9 cellular contexts compared by ENCODE assay signal in the genomic region with DNA sequence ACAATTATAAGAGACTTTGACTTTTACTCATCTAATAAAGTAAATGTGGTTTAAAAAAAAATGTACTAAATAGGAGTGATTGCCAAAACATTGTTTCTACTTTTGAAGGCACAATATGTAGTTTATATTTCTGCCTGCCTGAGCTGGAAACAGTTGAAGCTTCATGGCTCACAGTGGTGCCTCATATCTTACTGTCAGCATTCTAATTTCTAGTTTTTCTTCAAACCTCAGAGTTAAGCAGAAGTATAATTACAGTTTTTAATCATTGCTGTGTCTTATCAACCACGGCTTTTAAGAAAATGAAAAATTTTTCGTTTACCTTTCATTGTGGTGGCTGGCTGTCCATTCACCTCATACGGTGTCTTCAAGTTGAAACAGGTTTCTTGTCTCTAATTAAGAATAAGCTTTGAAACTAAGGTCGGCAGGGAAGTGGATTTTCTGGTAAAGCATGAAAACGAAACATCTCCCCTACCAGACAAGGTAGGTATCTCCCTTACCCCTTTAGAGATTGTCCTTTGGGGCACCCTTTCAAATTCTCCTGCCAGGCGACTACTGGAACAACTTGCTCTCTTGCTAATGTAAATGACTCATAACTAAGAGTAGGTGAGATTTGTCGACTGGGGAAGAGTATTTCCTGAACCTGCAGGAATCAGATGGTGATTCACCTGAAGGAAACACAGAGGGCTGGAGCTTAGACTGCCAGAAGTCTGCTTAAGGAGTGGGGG. TPM values are rescaled to one million over a fixed set of nuclear protein-coding genes. Genes with fewer than 3 reads are reported as not detected.
DNase-seq lines count a peak whose midpoint lies in the region; ATAC-seq, FAIRE-seq and TF ChIP-seq lines count a peak whose summit lies in the region.
"Had no signal": no experiment of that assay in that cellular context is flagged by ENCODE, and none has a peak within 500 bp of the region (broad histone marks: within the 10 kb centered on the region; RNA-seq: fewer than 3 reads in every experiment).

Gene GPR87, minus strand, starts transcription at position 554 of the 725 bp plus-strand sequence. CDS start 16,720 bp downstream, outside the sequence.

- H2AFZ ChIP-seq in GM12878 (ENCODE audit: control insufficient read depth, low read depth, low read length) (no peak within 1 kb of the TSS), neural progenitor cell (replicated peaks) (no peak within 1 kb of the TSS)

- 0% methylated on average over 7 of the region's 7 CpGs for WGBS in GM12878 (ENCODE audit: insufficient coverage, insufficient replicate concordance, low lambda C conversion rate, missing lambda C conversion rate)

- TF ChIP-seq RAD21 in GM12878 (IDR thresholded peaks at IDR 0.05; ENCODE audit: insufficient read depth, low read depth, low read length) = no peak

- CTCF ChIA-PET in GM12878 (lab: Yijun Ruan, JAX) = interaction anchor here (1.2 kb wide), 1 partner anchor 11 kb away, joined by 3 read pairs; no protein-coding TSS in a partner anchor

- POLR2A ChIA-PET in GM12878 (lab: Charles Lee) = no interaction called here

- no peak for FAIRE-seq in GM12878 (lab: Jason Lieb, UNC)

- no peak within 1 kb of the TSS for H3K27ac Mint-ChIP-seq in neural progenitor cell

- peak; percentile 71 for ATAC-seq in GM18511 (IDR thresholded peaks at IDR 0.05; ENCODE audit: unreplicated experiment)
- peak; percentile 71 for ATAC-seq in HG03432 (IDR thresholded peaks at IDR 0.05; ENCODE audit: unreplicated experiment)
- ATAC-seq in GM12878 = peak; percentile 84
- no peak for ATAC-seq in HG03378 (IDR thresholded peaks at IDR 0.05; ENCODE audit: unreplicated experiment)

- H3F3A ChIP-seq in neural progenitor cell (ENCODE audit: low read depth) = no peaks in the 10 kb centered on the region

- H3K36me3 Mint-ChIP-seq in neural progenitor cell = no peaks in the 10 kb centered on the region

- no peaks in the 10 kb centered on the region for H3K79me2 ChIP-seq in GM12878 (ENCODE audit: control insufficient read depth, insufficient read depth, low read length)
- no peaks in the 10 kb centered on the region for H3K79me2 ChIP-seq in neural progenitor cell (ENCODE audit: low read depth)

- H3K4me3 ChIP-seq in GM12878 (no peak within 1 kb of the TSS), neural progenitor cell (no peak within 1 kb of the TSS), H7 (ENCODE audit: insufficient read depth, low read depth, low read length) (no peak within 1 kb of the TSS)

- DNase-seq in GM12878 (ENCODE audit: low read depth, low spot score) = no peak
- no peak for DNase-seq in neural progenitor cell (ENCODE audit: low spot score)
- DNase-seq in H7 = no peak
- DNase-seq in NK-92 treated with Interleukin-12 subunit alpha and Interleukin-12 subunit beta, amount 100 ng/mL, for 24 hours (lab: John Stamatoyannopoulos, UW) = no peak
- DNase-seq in activated effector memory CD4-positive, alpha-beta T cell treated with anti-CD3 and anti-CD28 coated beads, Interleukin-2, amount 50 U/mL, for 16 hours = no peak

- no peak for TF ChIP-seq POLR2A in GM12878 (IDR thresholded peaks at IDR 0.05; ENCODE audit: low read depth, low read length)

- H4K20me1 ChIP-seq in GM12878 (ENCODE audit: control insufficient read depth, insufficient read depth) (no peaks in the 10 kb centered on the region), neural progenitor cell (ENCODE audit: low read depth) (no peaks in the 10 kb centered on the region)

- H3K27me3 ChIP-seq in GM12878 (replicated peaks in 1 of 2; ENCODE audit: control insufficient read depth in 2 of 2, insufficient read depth in 2 of 2, low read length in 1 of 2) (no peaks in the 10 kb centered on the region; a peak in 1 of 4 replicates), neural progenitor cell (no peaks in the 10 kb centered on the region), H7 (ENCODE audit: control insufficient read depth, insufficient read depth, low read length) (no peaks in the 10 kb centered on the region)

- no peak within 1 kb of the TSS for H3K4me3 Mint-ChIP-seq in neural progenitor cell
- H3K4me3 Mint-ChIP-seq: nephron had no signal

- H3K4me2 ChIP-seq in GM12878 (ENCODE audit: control insufficient read depth, insufficient read depth) = no peak within 1 kb of the TSS
- no peak within 1 kb of the TSS for H3K4me2 ChIP-seq in neural progenitor cell

- H3K36me3 ChIP-seq in GM12878 (ENCODE audit: control insufficient read depth in 2 of 2, insufficient read depth in 2 of 2, low read length in 1 of 2) (no peaks in the 10 kb centered on the region), neural progenitor cell (no peaks in the 10 kb centered on the region), H7 (replicated peaks; ENCODE audit: control insufficient read depth, insufficient read depth, low read length) (no peaks in the 10 kb centered on the region)

- BruUV-seq in GM12878 (replicated peaks; lab: Mats Ljungman, UMichigan) = no TSS peak

- H3K4me1 Mint-ChIP-seq in neural progenitor cell = peaks cover 3% of the 10 kb centered on the region
- H3K4me1 Mint-ChIP-seq: nephron had no signal

- no peaks in the 10 kb centered on the region for H3K4me1 ChIP-seq in GM12878 (ENCODE audit: control insufficient read depth, insufficient read depth, low read length)
- H3K4me1 ChIP-seq in neural progenitor cell = peaks cover 8% of the 10 kb centered on the region

- H3K9me3 Mint-ChIP-seq in neural progenitor cell = no peaks in the 10 kb centered on the region
- H3K9me3 Mint-ChIP-seq: nephron had no signal

- RAD21 ChIA-PET in GM12878 (lab: Charles Lee; ENCODE audit: unreplicated experiment) = no interaction called here

- in situ Hi-C loops in GM12878 (cut with MboI) = no loop called here

- SMC1A ChIA-PET in GM12878 (lab: Charles Lee; ENCODE audit: uncharacterized antibody, unreplicated experiment) = no interaction called here

- no peak within 1 kb of the TSS for H3K9ac ChIP-seq in GM12878 (ENCODE audit: control insufficient read depth, insufficient read depth, low read length)
- no peak within 1 kb of the TSS for H3K9ac ChIP-seq in neural progenitor cell

- no peaks in the 10 kb centered on the region for H3K9me3 ChIP-seq in GM12878 (replicated peaks; ENCODE audit: control insufficient read depth, insufficient read depth, low read length)
- no peaks in the 10 kb centered on the region for H3K9me3 ChIP-seq in neural progenitor cell (ENCODE audit: low read depth)

- no peak for TF ChIP-seq EP300 in GM12878 (IDR thresholded peaks at IDR 0.05; ENCODE audit: borderline replicate concordance in 1 of 2, control insufficient read depth in 1 of 2, low read depth in 2 of 2, low read length in 2 of 2)

- no peak within 1 kb of the TSS for H3K27ac ChIP-seq in GM12878 (ENCODE audit: control insufficient read depth, insufficient read depth)
- peak within 1 kb of the TSS; percentile 7 for H3K27ac ChIP-seq in neural progenitor cell

- no peaks in the 10 kb centered on the region for H3K27me3 Mint-ChIP-seq in neural progenitor cell (ENCODE audit: insufficient read depth, low read depth)

- no peak for TF ChIP-seq CTCF in GM12878 (IDR thresholded peaks at IDR 0.05 in 2 of 3, conservative IDR thresholded peaks at IDR 0.05 in 1 of 3; ENCODE audit: control insufficient read depth in 2 of 3, extremely low read depth in 1 of 3, insufficient read depth in 1 of 3, low read depth in 3 of 3, low read length in 3 of 3)
- no peak for TF ChIP-seq CTCF in neural progenitor cell (IDR thresholded peaks at IDR 0.05)

- intact Hi-C loops in GM12878 (cut with micrococcal nuclease; ENCODE audit: unreplicated experiment) = no loop called here

RNA-seq across cellular contexts. Expression of gene GPR87, which starts in this region (rescaled TPM):
- total RNA-seq in GM12878 (2013; cell fraction: nucleolus; rRNA removed) = not detected in 2 replicates
- total RNA-seq in GM12878 (2014; rRNA removed) (0.06 TPM in 1 of 2 replicates, not detected in the other), GM12878 (2014; rRNA removed; fragmentation: Illumina TruSeq; extraction: Trizol) (not detected in 2 replicates), GM12878 (2021) (not detected in 2 replicates), neural progenitor cell (ENCODE audit: low replicate concordance) (not detected in 2 replicates)
- polyA plus RNA-seq in GM12878 (2011; ENCODE audit: low read depth) = not detected
- polyA plus RNA-seq in GM12878 (2011; rRNA removed) (not detected in 2 replicates), GM12878 (2014; fragmentation: Illumina TruSeq; extraction: Trizol) (0.10 TPM in 1 of 2 replicates, not detected in the other), GM12878 (2014; fragmentation: Nextera tagmentation; extraction: Ambion mirVana) (under 1 TPM in 1 of 2 experiments, not detected in 1; 0.16 TPM), GM12878 (2014; rRNA removed) (0.08 TPM in 1 of 2 replicates, not detected in the other), GM12878 (2016; fragmentation: Nextera tagmentation; extraction: Ambion mirVana) (under 1 TPM; 0.21 to 0.27 TPM)
- polyA plus RNA-seq in GM12878 (2011; cell fraction: cytosol; rRNA removed) = not detected in 2 replicates
- not detected in 2 replicates for polyA plus RNA-seq in GM12878 (2011; cell fraction: nucleus; rRNA removed)
- 0.14 TPM in 1 of 2 replicates, not detected in the other for polyA plus RNA-seq in GM12878 (2012)
- polyA minus RNA-seq in GM12878 (2011; rRNA and poly(A)+ RNA removed) = not detected in 2 replicates
- polyA minus RNA-seq in GM12878 (2011; cell fraction: cytosol; rRNA and poly(A)+ RNA removed) = not detected in 2 replicates
- not detected in 2 replicates for polyA minus RNA-seq in GM12878 (2011; cell fraction: nucleus; rRNA and poly(A)+ RNA removed)
- 0.21 TPM in 1 of 2 replicates, not detected in the other for total RNA-seq in H7 (2014; rRNA removed; shearing (Covaris generic))

Comparison
In these comparisons a context has a peak if more than half of its experiments do, and no peak if none do; other contexts are left out.
1. Peak in ATAC-seq in GM12878; RNA of the gene not detected or under 1 TPM.